In the genomic region with DNA sequence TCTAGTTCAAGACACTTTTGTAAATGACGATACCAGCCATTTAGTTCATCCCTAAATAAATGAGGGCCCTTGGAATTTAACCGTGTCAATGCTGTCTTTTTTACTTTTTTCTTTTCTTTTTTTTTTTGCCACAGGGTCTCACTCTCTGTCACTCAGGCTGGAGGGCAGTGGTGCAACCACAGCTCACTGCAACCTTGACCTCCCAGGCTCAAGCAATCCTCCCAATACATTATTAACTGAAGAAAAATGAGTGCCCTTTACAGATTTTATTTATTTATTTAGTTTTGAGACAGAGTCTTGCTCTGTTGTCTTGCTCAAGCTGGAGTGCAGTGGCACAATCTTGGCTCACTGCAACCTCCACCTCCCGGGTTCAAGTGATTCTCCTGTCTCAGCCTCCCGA, we compare ENCODE assay signal across 27 cellular contexts.
"Had no signal": no experiment of that assay in that cellular context is flagged by ENCODE, and none has a peak within 500 bp of the region (broad histone marks: within the 10 kb centered on the region; RNA-seq: fewer than 3 reads in every experiment).

No MANE protein-coding gene starts in this region.

- ATAC-seq: stimulated activated effector memory CD8-positive, alpha-beta T cell treated with anti-CD3 and anti-CD28 coated beads, Interleukin-12 subunit alpha, Interleukin-12 subunit beta, amount 100 ng/mL, for 72 hours; stimulated activated memory B cell treated with anti-CD40 and anti-IgM and Interleukin-4, amounts not matched to agents 10 μg/mL and 1 μg/mL and 100 μg/mL, for 72 hours; stimulated activated naive B cell treated with anti-CD40 and anti-IgM and Interleukin-4, amounts not matched to agents 10 μg/mL and 1 μg/mL and 100 μg/mL, for 72 hours; stimulated activated naive CD8-positive, alpha-beta T cell treated with anti-CD3 and anti-CD28 coated beads, Interleukin-15, amount 100 ng/mL, for 72 hours; stimulated activated naive CD8-positive, alpha-beta T cell treated with anti-CD3 and anti-CD28 coated beads, Interleukin-15, Interleukin-2, amounts not matched to agents 100 U/mL and 50 U/mL, for 24 hours; upper lobe of right lung had no signal

- H3K9me3 ChIP-seq: stomach, suprapubic skin, testis, thoracic aorta, thyroid gland, tibial artery, tibial nerve, transverse colon, upper lobe of left lung, upper lobe of right lung, uterus, vagina had no signal

- H3K27ac ChIP-seq: stomach, suprapubic skin, testis, thoracic aorta, thyroid gland, tibial artery, tibial nerve, transverse colon, upper lobe of left lung, upper lobe of right lung, uterus, vagina had no signal

- DNase-seq: stimulated activated CD4-positive, alpha-beta T cell treated with anti-CD3 and anti-CD28 coated beads, Interleukin-2, amount 100 ng/mL, for 48 hours; stimulated activated CD4-positive, alpha-beta T cell treated with anti-CD3 and anti-CD28 coated beads, Interleukin-4, amount 100 ng/mL, for 1 hour; stimulated activated CD4-positive, alpha-beta T cell treated with anti-CD3 and anti-CD28 coated beads, Interleukin-4, amount 100 ng/mL, for 24 hours; stimulated activated CD4-positive, alpha-beta T cell treated with anti-CD3 and anti-CD28 coated beads, Interleukin-4, amount 100 ng/mL, for 4 hours; stimulated activated CD8-positive, alpha-beta memory T cell treated with anti-CD3 and anti-CD28 coated beads, Interleukin-4, amount 100 ng/mL, for 48 hours; stimulated activated naive B cell treated with anti-CD40 and anti-IgM and Interleukin-4, amounts not matched to agents 10 μg/mL and 1 μg/mL and 100 μg/mL, for 72 hours; stimulated activated naive CD4-positive, alpha-beta T cell; stimulated activated naive CD4-positive, alpha-beta T cell treated with Interleukin-2 at 50 U/mL for 16 hours; stimulated activated naive CD8-positive, alpha-beta T cell treated with anti-CD3 and anti-CD28 coated beads, Interleukin-15, amount 100 ng/mL, for 72 hours; stimulated activated naive CD8-positive, alpha-beta T cell treated with anti-CD3 and anti-CD28 coated beads, Interleukin-15, Interleukin-2, amounts not matched to agents 100 U/mL and 50 U/mL, for 24 hours; stomach; substantia nigra; testis; thyroid gland; tibial artery; transverse colon; trophoblast cell; upper lobe of left lung; upper lobe of right lung; uterus had no signal

- H3K4me3 ChIP-seq: stomach, suprapubic skin, testis, thoracic aorta, thyroid gland, tibial artery, tibial nerve, transverse colon, upper lobe of left lung, upper lobe of right lung, uterus, vagina had no signal

- H3K36me3 ChIP-seq: stomach, suprapubic skin, thoracic aorta, thyroid gland, tibial artery, tibial nerve, transverse colon, upper lobe of left lung, upper lobe of right lung, uterus, vagina had no signal

- FAIRE-seq: urothelium cell line had no signal

- H3K27me3 ChIP-seq: stomach, suprapubic skin, testis, thyroid gland, tibial artery, tibial nerve, transverse colon, upper lobe of left lung, upper lobe of right lung, uterus, vagina had no signal
